Comparison of ENCODE assay signal across 16 cellular contexts in the genomic region with DNA sequence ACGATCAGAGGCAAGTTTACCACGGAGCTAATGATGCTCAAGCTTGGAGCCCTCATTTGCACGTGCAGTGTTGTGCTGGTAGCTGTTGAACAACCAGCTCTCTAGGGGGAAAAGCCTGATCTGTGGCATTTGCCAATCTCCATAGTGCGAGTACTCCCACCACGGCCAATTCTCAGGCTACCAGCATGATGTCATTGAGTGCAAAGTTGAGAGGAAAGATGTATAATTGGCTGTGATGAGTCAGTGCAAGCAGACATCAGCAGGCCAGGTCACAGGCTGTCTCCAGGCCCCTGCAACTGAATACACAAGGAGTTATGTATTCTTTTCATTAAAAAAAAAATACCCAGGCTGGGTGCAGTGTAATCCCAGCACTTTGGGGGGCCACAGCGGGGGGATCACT.
DNase-seq lines count a peak whose midpoint lies in the region; ATAC-seq and TF ChIP-seq lines count a peak whose summit lies in the region.
"Had no signal": no experiment of that assay in that cellular context is flagged by ENCODE, and none has a peak within 500 bp of the region (broad histone marks: within the 10 kb centered on the region; RNA-seq: fewer than 3 reads in every experiment).

No MANE protein-coding gene starts in this region.

- no peaks in the 10 kb centered on the region for H3K36me3 Mint-ChIP-seq in endodermal cell (ENCODE audit: low read depth)
- H3K36me3 Mint-ChIP-seq: naive thymus-derived CD8-positive, alpha-beta T cell; T-cell had no signal

- H3K27ac ChIP-seq in endodermal cell (ENCODE audit: low read depth, low read length) = no peak overlapping the region
- H3K27ac ChIP-seq: upper lobe of right lung had no signal

- H3K4me1 ChIP-seq in endodermal cell (ENCODE audit: control insufficient read depth, insufficient read depth, low read length) = no peaks in the 10 kb centered on the region

- H3K9me3 Mint-ChIP-seq in endodermal cell = no peaks in the 10 kb centered on the region
- H3K9me3 Mint-ChIP-seq: activated CD4-positive, alpha-beta T cell treated with anti-CD3 and anti-CD28 coated beads, Interleukin-2, amount 10 ng/mL, durations not matched to agents 24 days and 14 days; naive thymus-derived CD8-positive, alpha-beta T cell; T-cell had no signal

- no peaks in the 10 kb centered on the region for H3K36me3 ChIP-seq in endodermal cell (ENCODE audit: control insufficient read depth, insufficient read depth, low read length)
- H3K36me3 ChIP-seq: upper lobe of right lung had no signal

- H3K4me3 Mint-ChIP-seq in endodermal cell = no peak overlapping the region
- H3K4me3 Mint-ChIP-seq: activated CD4-positive, alpha-beta T cell treated with anti-CD3 and anti-CD28 coated beads, Interleukin-2, amount 10 ng/mL, durations not matched to agents 24 days and 14 days; naive thymus-derived CD8-positive, alpha-beta T cell; T-cell had no signal

- no peak for ATAC-seq in HG03521 (IDR thresholded peaks at IDR 0.05; ENCODE audit: unreplicated experiment)
- ATAC-seq: naive thymus-derived CD8-positive, alpha-beta T cell; T-cell; upper lobe of right lung had no signal

- DNase-seq in NCI-H345 (lab: John Stamatoyannopoulos, UW) = peak; percentile 22
- DNase-seq in NCI-H345 treated with DMSO at 0.1 percent for 48 hours (lab: John Stamatoyannopoulos, UW; ENCODE audit: unreplicated experiment) = no peak
- DNase-seq in NCI-H2227 (lab: John Stamatoyannopoulos, UW; ENCODE audit: unreplicated experiment) = peak; percentile 49
- peak; percentile 67 for DNase-seq in endodermal cell
- DNase-seq in renal cortical epithelial cell (ENCODE audit: low read depth) = peak; percentile 57
- no peak for DNase-seq in putamen (ENCODE audit: low spot score)
- DNase-seq in NOMO-1 treated with dmso at 0.1 percent for 144 hours (lab: John Stamatoyannopoulos, UW; ENCODE audit: unreplicated experiment) = no peak
- DNase-seq: ACHN; activated CD4-positive, alpha-beta T cell treated with anti-CD3 and anti-CD28 coated beads, Interleukin-2, amount 10 ng/mL, durations not matched to agents 24 days and 14 days; activated gamma-delta T cell treated with Interleukin-2 at 50 U/mL for 16 hours; kidney glomerular epithelial cell; naive thymus-derived CD8-positive, alpha-beta T cell; T-cell; upper lobe of right lung had no signal

- no peak overlapping the region for H3K27ac Mint-ChIP-seq in endodermal cell
- H3K27ac Mint-ChIP-seq: activated CD4-positive, alpha-beta T cell treated with anti-CD3 and anti-CD28 coated beads, Interleukin-2, amount 10 ng/mL, durations not matched to agents 24 days and 14 days; naive thymus-derived CD8-positive, alpha-beta T cell; T-cell had no signal

- TF ChIP-seq CTCF in endodermal cell (conservative IDR thresholded peaks at IDR 0.05) = no peak

- no peak overlapping the region for H3K4me3 ChIP-seq in endodermal cell (ENCODE audit: low read length)
- H3K4me3 ChIP-seq: smooth muscle cell, upper lobe of right lung had no signal

- H3K4me1 Mint-ChIP-seq in endodermal cell = peaks cover 14% of the 10 kb centered on the region
- H3K4me1 Mint-ChIP-seq: activated CD4-positive, alpha-beta T cell treated with anti-CD3 and anti-CD28 coated beads, Interleukin-2, amount 10 ng/mL, durations not matched to agents 24 days and 14 days; naive thymus-derived CD8-positive, alpha-beta T cell; T-cell had no signal

- no peak overlapping the region for H3K9ac ChIP-seq in endodermal cell (ENCODE audit: extremely low read depth, low read length, poor library complexity, severe bottlenecking)

- WGBS in endodermal cell (ENCODE audit: insufficient coverage in 1 of 2, insufficient read length in 1 of 2), 2 experiments = 82 to 86% methylated on average over 6 of the region's 6 CpGs

- peaks cover 9% of the 10 kb centered on the region for H3K27me3 Mint-ChIP-seq in endodermal cell (ENCODE audit: insufficient read depth)
- H3K27me3 Mint-ChIP-seq: activated CD4-positive, alpha-beta T cell treated with anti-CD3 and anti-CD28 coated beads, Interleukin-2, amount 10 ng/mL, durations not matched to agents 24 days and 14 days had no signal

- H3K27me3 ChIP-seq in endodermal cell (ENCODE audit: control insufficient read depth, insufficient read depth, low read length, poor library complexity, severe bottlenecking) = no peaks in the 10 kb centered on the region
- H3K27me3 ChIP-seq: upper lobe of right lung had no signal

- no peaks in the 10 kb centered on the region for H3K9me3 ChIP-seq in endodermal cell (ENCODE audit: control insufficient read depth, low read length)
- H3K9me3 ChIP-seq: upper lobe of right lung had no signal

Comparison
In these comparisons a context has a peak if more than half of its experiments do, and no peak if none do; other contexts are left out.
1. DNase-seq: peak in NCI-H345 (single experiment), NCI-H2227 (single experiment), endodermal cell (single experiment) and renal cortical epithelial cell (single experiment); none in NCI-H345 treated with DMSO at 0.1 percent for 48 hours (single experiment), putamen (single experiment) and NOMO-1 treated with dmso at 0.1 percent for 144 hours (single experiment).